In genomic region chr13:44193731-44194130, GRCh38 we compare ENCODE assay signal across 2 cellular contexts.
TF ChIP-seq lines count a peak whose summit lies in the region.

No MANE protein-coding gene starts in this region.

TF ChIP-seq in H1, 55 proteins besides CTCF, POLR2A, EP300 and RAD21:
- TF ChIP-seq TBP (IDR thresholded peaks at IDR 0.05; ENCODE audit: low read depth, low read length) (no peak), SP4 (IDR thresholded peaks at IDR 0.05; ENCODE audit: low read length) (no peak), CHD7 (IDR thresholded peaks at IDR 0.05; ENCODE audit: insufficient replicate concordance, low read length) (no peak), TAF1 (IDR thresholded peaks at IDR 0.05; ENCODE audit: low read depth, low read length) (no peak), RXRA (IDR thresholded peaks at IDR 0.05; ENCODE audit: insufficient read depth, low read depth, low read length) (no peak), CREB1 (IDR thresholded peaks at IDR 0.05) (no peak), KDM1A (IDR thresholded peaks at IDR 0.05; ENCODE audit: borderline replicate concordance, low read length) (no peak), CTBP2 (IDR thresholded peaks at IDR 0.05; ENCODE audit: borderline replicate concordance, insufficient read depth, insufficient read length, low read length) (no peak), KDM5A (IDR thresholded peaks at IDR 0.05; ENCODE audit: low read length) (no peak), HDAC2 (IDR thresholded peaks at IDR 0.05; ENCODE audit: borderline replicate concordance in 1 of 2, low read depth in 2 of 2, low read length in 2 of 2) (no peak)

TF ChIP-seq in WTC11, 78 proteins besides CTCF, POLR2A, EP300 and RAD21:
- TF ChIP-seq TCF7 (CRISPR knock-in tag; IDR thresholded peaks at IDR 0.05; ENCODE audit: low read depth) = no peak
- TF ChIP-seq OVOL2 (CRISPR knock-in tag; IDR thresholded peaks at IDR 0.05; ENCODE audit: borderline replicate concordance) = no peak
- no peak for TF ChIP-seq HMGXB4 (CRISPR knock-in tag; IDR thresholded peaks at IDR 0.05)
- TF ChIP-seq E2F4 (CRISPR knock-in tag; IDR thresholded peaks at IDR 0.05; ENCODE audit: borderline replicate concordance, low read depth) = no peak
- TF ChIP-seq ZNF671 (CRISPR knock-in tag; IDR thresholded peaks at IDR 0.05) = no peak
- TF ChIP-seq, protein P1, sequence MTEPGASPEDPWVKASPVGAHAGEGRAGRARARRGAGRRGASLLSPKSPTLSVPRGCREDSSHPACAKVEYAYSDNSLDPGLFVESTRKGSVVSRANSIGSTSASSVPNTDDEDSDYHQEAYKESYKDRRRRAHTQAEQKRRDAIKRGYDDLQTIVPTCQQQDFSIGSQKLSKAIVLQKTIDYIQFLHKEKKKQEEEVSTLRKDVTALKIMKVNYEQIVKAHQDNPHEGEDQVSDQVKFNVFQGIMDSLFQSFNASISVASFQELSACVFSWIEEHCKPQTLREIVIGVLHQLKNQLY (CRISPR knock-in tag; IDR thresholded peaks at IDR 0.05) = no peak
- TF ChIP-seq TEAD4 (CRISPR knock-in tag; IDR thresholded peaks at IDR 0.05) = no peak
- TF ChIP-seq, protein P2, sequence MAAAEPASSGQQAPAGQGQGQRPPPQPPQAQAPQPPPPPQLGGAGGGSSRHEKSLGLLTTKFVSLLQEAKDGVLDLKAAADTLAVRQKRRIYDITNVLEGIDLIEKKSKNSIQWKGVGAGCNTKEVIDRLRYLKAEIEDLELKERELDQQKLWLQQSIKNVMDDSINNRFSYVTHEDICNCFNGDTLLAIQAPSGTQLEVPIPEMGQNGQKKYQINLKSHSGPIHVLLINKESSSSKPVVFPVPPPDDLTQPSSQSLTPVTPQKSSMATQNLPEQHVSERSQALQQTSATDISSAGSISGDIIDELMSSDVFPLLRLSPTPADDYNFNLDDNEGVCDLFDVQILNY (CRISPR knock-in tag; IDR thresholded peaks at IDR 0.05) = no peak
- no peak for TF ChIP-seq ZNF232 (CRISPR knock-in tag; IDR thresholded peaks at IDR 0.05)
- TF ChIP-seq, protein P3, sequence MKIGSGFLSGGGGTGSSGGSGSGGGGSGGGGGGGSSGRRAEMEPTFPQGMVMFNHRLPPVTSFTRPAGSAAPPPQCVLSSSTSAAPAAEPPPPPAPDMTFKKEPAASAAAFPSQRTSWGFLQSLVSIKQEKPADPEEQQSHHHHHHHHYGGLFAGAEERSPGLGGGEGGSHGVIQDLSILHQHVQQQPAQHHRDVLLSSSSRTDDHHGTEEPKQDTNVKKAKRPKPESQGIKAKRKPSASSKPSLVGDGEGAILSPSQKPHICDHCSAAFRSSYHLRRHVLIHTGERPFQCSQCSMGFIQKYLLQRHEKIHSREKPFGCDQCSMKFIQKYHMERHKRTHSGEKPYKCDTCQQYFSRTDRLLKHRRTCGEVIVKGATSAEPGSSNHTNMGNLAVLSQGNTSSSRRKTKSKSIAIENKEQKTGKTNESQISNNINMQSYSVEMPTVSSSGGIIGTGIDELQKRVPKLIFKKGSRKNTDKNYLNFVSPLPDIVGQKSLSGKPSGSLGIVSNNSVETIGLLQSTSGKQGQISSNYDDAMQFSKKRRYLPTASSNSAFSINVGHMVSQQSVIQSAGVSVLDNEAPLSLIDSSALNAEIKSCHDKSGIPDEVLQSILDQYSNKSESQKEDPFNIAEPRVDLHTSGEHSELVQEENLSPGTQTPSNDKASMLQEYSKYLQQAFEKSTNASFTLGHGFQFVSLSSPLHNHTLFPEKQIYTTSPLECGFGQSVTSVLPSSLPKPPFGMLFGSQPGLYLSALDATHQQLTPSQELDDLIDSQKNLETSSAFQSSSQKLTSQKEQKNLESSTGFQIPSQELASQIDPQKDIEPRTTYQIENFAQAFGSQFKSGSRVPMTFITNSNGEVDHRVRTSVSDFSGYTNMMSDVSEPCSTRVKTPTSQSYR (CRISPR knock-in tag; IDR thresholded peaks at IDR 0.05) = no peak
TF ChIP-seq in WTC11: peak in this region for 0.
